10 cellular contexts compared by ENCODE assay signal in genomic region chr6:27281105-27281539, GRCh38.
DNase-seq lines count a peak whose midpoint lies in the region; TF ChIP-seq lines count a peak whose summit lies in the region.
"Had no signal": no experiment of that assay in that cellular context is flagged by ENCODE, and none has a peak within 500 bp of the region (broad histone marks: within the 10 kb centered on the region; RNA-seq: fewer than 3 reads in every experiment).

No MANE protein-coding gene starts in this region.

- no peaks in the 10 kb centered on the region for H3K4me1 ChIP-seq in neuron (ENCODE audit: insufficient read depth, low read length)

- in situ Hi-C loops in brain microvascular endothelial cell (cut with HindIII; ENCODE audit: low pct_ligation_motif_present, low sequenced_read_pairs): no loop called here

- no peak for TF ChIP-seq CTCF in brain microvascular endothelial cell (IDR thresholded peaks at IDR 0.05; ENCODE audit: low read depth, low read length, missing control alignments)

- H3K27me3 ChIP-seq in brain microvascular endothelial cell (replicated peaks) (peaks cover 22% of the 10 kb centered on the region), neuron (ENCODE audit: insufficient read depth, low read length) (peaks cover 6% of the 10 kb centered on the region)

- peaks cover under 1% of the 10 kb centered on the region for H3K9me3 ChIP-seq in neuron (ENCODE audit: low read length)

- no peak overlapping the region for H3K27ac ChIP-seq in brain microvascular endothelial cell
- H3K27ac ChIP-seq: WERI-Rb-1 had no signal

- peak; percentile 19 for DNase-seq in NCI-H1105 treated with DMSO at 0.1 percent for 48 hours (lab: John Stamatoyannopoulos, UW)
- no peak for DNase-seq in brain microvascular endothelial cell
- DNase-seq in anterior cingulate cortex (lab: John Stamatoyannopoulos, UW): no peak
- no peak for DNase-seq in kidney glomerular epithelial cell (lab: John Stamatoyannopoulos, UW)
- no peak for DNase-seq in NOMO-1 treated with DMSO at 0.1 percent for 48 hours (lab: John Stamatoyannopoulos, UW; ENCODE audit: unreplicated experiment)
- no peak for DNase-seq in T-helper 9 cell
- DNase-seq: DMS79 treated with DMSO at 0.1 percent for 48 hours, WERI-Rb-1 had no signal

- H3K4me3 ChIP-seq in GM08714 (ENCODE audit: low read length): peak overlapping the region; percentile 83
- H3K4me3 ChIP-seq in brain microvascular endothelial cell (ENCODE audit: low read depth, low read length): peak overlapping the region; percentile 59
- H3K4me3 ChIP-seq in neuron (ENCODE audit: low read length): peak overlapping the region; percentile 60

- H3K36me3 ChIP-seq in brain microvascular endothelial cell (replicated peaks) (no peaks in the 10 kb centered on the region), neuron (ENCODE audit: insufficient read depth, low read length) (no peaks in the 10 kb centered on the region)
- H3K36me3 ChIP-seq: WERI-Rb-1 had no signal

- no peak overlapping the region for H2AFZ ChIP-seq in neuron (ENCODE audit: low read depth, low read length)
